ENCODE assay signal across 22 cellular contexts in the genomic region with DNA sequence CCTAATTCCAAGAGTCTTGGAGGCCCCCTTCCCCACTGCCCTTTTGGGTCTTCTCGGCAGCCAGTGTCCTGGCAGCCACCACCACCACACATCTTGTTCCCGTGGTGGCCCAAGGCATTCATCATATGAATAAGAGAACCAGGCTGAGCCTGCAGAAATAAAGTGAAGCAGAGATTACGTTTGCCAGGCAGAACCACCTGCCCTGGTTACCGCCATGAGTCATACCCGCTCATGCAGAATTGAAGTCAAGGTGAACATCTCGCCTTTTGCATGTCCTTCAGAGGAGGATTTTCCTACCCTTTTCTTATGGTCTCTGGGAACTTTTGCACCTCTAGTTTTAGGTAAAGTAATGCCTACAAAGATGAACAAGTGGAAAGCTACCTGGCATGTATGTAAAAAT.
DNase-seq lines count a peak whose midpoint lies in the region; ATAC-seq and TF ChIP-seq lines count a peak whose summit lies in the region.
"Had no signal": no experiment of that assay in that cellular context is flagged by ENCODE, and none has a peak within 500 bp of the region (broad histone marks: within the 10 kb centered on the region; RNA-seq: fewer than 3 reads in every experiment).

No MANE protein-coding gene starts in this region.

- peak; percentile 81 for DNase-seq in DMS53 (lab: John Stamatoyannopoulos, UW)
- DNase-seq in RPMI8226, result peak; percentile 47
- peak; percentile 10 for DNase-seq in kidney epithelial cell (ENCODE audit: low read depth)
- DNase-seq in substantia nigra (lab: John Stamatoyannopoulos, UW), result no peak
- DNase-seq in activated CD4-positive, alpha-beta T cell treated with anti-CD3 and anti-CD28 coated beads, Interleukin-2, amount 10 ng/mL, durations not matched to agents 7 days and 5 days, result no peak
- DNase-seq in SIG-M5 treated with dmso at 0.1 percent for 504 hours (lab: John Stamatoyannopoulos, UW; ENCODE audit: unreplicated experiment), result no peak
- DNase-seq: CD8-positive, alpha-beta T cell; DMS 273 treated with DMSO at 0.1 percent for 48 hours; DND-41; H9; Karpas-422; NCI-H1092; NCI-H1417 treated with DMSO at 0.1 percent for 48 hours; NCI-H1694 treated with DMSO at 0.1 percent for 48 hours; NCI-H2081; NCI-H345; NCI-H510A treated with DMSO at 0.1 percent for 48 hours; Right ventricle myocardium superior had no signal

- TF ChIP-seq CTCF in kidney epithelial cell (IDR thresholded peaks at IDR 0.05; ENCODE audit: insufficient read depth, low read length, poor library complexity, severe bottlenecking), result no peak

- H3K27me3 ChIP-seq in kidney epithelial cell (ENCODE audit: control insufficient read depth, insufficient read depth, low read length), result peaks cover 2% of the 10 kb centered on the region

- no peak for ATAC-seq in GM18505 (IDR thresholded peaks at IDR 0.05; ENCODE audit: unreplicated experiment)
- ATAC-seq: CD8-positive, alpha-beta T cell; GM23338; HepG2 had no signal

- peaks cover 2% of the 10 kb centered on the region for H3K27me3 Mint-ChIP-seq in activated CD4-positive, alpha-beta T cell treated with anti-CD3 and anti-CD28 coated beads, Interleukin-2, amount 10 ng/mL, durations not matched to agents 7 days and 5 days

- H3K36me3 Mint-ChIP-seq in activated CD4-positive, alpha-beta T cell treated with anti-CD3 and anti-CD28 coated beads, Interleukin-2, amount 10 ng/mL, durations not matched to agents 7 days and 5 days (ENCODE audit: low read depth), result no peaks in the 10 kb centered on the region

- no peak overlapping the region for H3K4me3 ChIP-seq in kidney epithelial cell (ENCODE audit: low read depth, low read length)
- H3K4me3 ChIP-seq: GM23338 had no signal

- H3K4me1 Mint-ChIP-seq in activated CD4-positive, alpha-beta T cell treated with anti-CD3 and anti-CD28 coated beads, Interleukin-2, amount 10 ng/mL, durations not matched to agents 7 days and 5 days, result peaks cover 17% of the 10 kb centered on the region

- H3K27ac Mint-ChIP-seq in activated CD4-positive, alpha-beta T cell treated with anti-CD3 and anti-CD28 coated beads, Interleukin-2, amount 10 ng/mL, durations not matched to agents 7 days and 5 days, result no peak overlapping the region
- H3K27ac Mint-ChIP-seq: CD8-positive, alpha-beta T cell; GM23338; H9 had no signal

- CTCF ChIA-PET in activated CD4-positive, alpha-beta T cell treated with anti-CD3 and anti-CD28 coated beads, Interleukin-2, amount 10 ng/mL, durations not matched to agents 7 days and 5 days (lab: Charles Lee), result interaction anchor here (0.7 kb wide), 1 partner anchor 154 kb away, joined by 3 read pairs; no protein-coding TSS in a partner anchor

- POLR2A ChIA-PET in activated CD4-positive, alpha-beta T cell treated with anti-CD3 and anti-CD28 coated beads, Interleukin-2, amount 10 ng/mL, durations not matched to agents 7 days and 5 days (lab: Charles Lee), result no interaction called here

- peak overlapping the region; percentile 22 for H3K27ac ChIP-seq in substantia nigra (ENCODE audit: low read depth, low read length, poor library complexity, severe bottlenecking)
- H3K27ac ChIP-seq: C4-2B had no signal

- no peaks in the 10 kb centered on the region for H3K9me3 Mint-ChIP-seq in activated CD4-positive, alpha-beta T cell treated with anti-CD3 and anti-CD28 coated beads, Interleukin-2, amount 10 ng/mL, durations not matched to agents 7 days and 5 days
- H3K9me3 Mint-ChIP-seq: CD8-positive, alpha-beta T cell; GM23338; H9 had no signal

- no peak overlapping the region for H3K4me3 Mint-ChIP-seq in activated CD4-positive, alpha-beta T cell treated with anti-CD3 and anti-CD28 coated beads, Interleukin-2, amount 10 ng/mL, durations not matched to agents 7 days and 5 days
- H3K4me3 Mint-ChIP-seq: CD8-positive, alpha-beta T cell; GM23338; H9 had no signal

- no peak for TF ChIP-seq POLR2A in GM18505 (IDR thresholded peaks at IDR 0.05; ENCODE audit: borderline replicate concordance, extremely low read depth, insufficient read depth, insufficient read length)

- no peaks in the 10 kb centered on the region for H3K36me3 ChIP-seq in kidney epithelial cell (ENCODE audit: control insufficient read depth, insufficient read depth, low read length)

Comparison
In these comparisons a context has a peak if more than half of its experiments do, and no peak if none do; other contexts are left out.
1. DNase-seq: peak in DMS53 (single experiment), RPMI8226 (single experiment) and kidney epithelial cell (single experiment); none in substantia nigra (0 of 49), activated CD4-positive, alpha-beta T cell treated with anti-CD3 and anti-CD28 coated beads, Interleukin-2, amount 10 ng/mL, durations not matched to agents 7 days and 5 days (single experiment) and SIG-M5 treated with dmso at 0.1 percent for 504 hours (single experiment).